ENCODE assay signal across 20 cellular contexts in the genomic region with DNA sequence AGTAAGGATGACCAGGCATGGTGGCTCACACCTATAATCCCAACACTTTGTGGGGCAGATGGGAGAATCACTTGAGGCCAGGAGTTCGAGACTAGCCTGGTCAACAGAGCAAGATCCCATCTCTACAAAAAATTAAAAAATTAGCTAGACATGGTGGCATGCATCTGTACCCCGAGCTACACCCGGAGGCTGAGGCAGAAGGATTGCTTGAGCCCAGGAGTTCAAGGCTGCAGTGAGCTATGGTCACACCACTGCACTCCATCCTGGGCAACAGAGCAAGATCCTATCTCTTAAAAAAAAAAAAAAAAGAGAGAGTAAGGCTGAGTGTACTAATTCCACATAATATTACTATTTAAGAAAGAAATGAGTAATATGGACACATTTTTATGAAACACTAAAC. TPM values are rescaled to one million over a fixed set of nuclear protein-coding genes. Genes with fewer than 3 reads are reported as not detected.
DNase-seq lines count a peak whose midpoint lies in the region; ATAC-seq, FAIRE-seq and TF ChIP-seq lines count a peak whose summit lies in the region.
"Had no signal": no experiment of that assay in that cellular context is flagged by ENCODE, and none has a peak within 500 bp of the region (broad histone marks: within the 10 kb centered on the region; RNA-seq: fewer than 3 reads in every experiment).

No MANE protein-coding gene starts in this region.

- no peak for ATAC-seq in natural killer cell
- ATAC-seq in natural killer cell treated with Interleukin-12 subunit alpha and Interleukin-12 subunit beta and Interleukin-15 and Interleukin-18, amount 100 ng/mL, for 72 hours = no peak
- ATAC-seq: T-helper 17 cell had no signal

- H3K9me2 ChIP-seq in Loucy (replicated peaks; ENCODE audit: low read depth, low read length) = no peaks in the 10 kb centered on the region

- peaks cover 39% of the 10 kb centered on the region for H4K20me1 ChIP-seq in Loucy (ENCODE audit: insufficient read depth, low read length, poor library complexity, severe bottlenecking)

- H3K4me2 ChIP-seq in Loucy (ENCODE audit: low read depth, low read length, poor library complexity, severe bottlenecking) (peak overlapping the region; percentile 61), mesenchymal stem cell (ENCODE audit: low read length, poor library complexity, severe bottlenecking) (no peak overlapping the region)

- H3K27me3 ChIP-seq in Loucy (ENCODE audit: insufficient read depth, low read length, poor library complexity, severe bottlenecking) (no peaks in the 10 kb centered on the region), mesenchymal stem cell (ENCODE audit: control insufficient read depth in 1 of 2, insufficient read depth in 1 of 2, low read length in 2 of 2) (no peaks in the 10 kb centered on the region)

- peaks cover 81% of the 10 kb centered on the region for H3K79me2 ChIP-seq in Loucy (ENCODE audit: insufficient read depth, low read length)

- H3K23ac ChIP-seq in mesenchymal stem cell (ENCODE audit: low read length in 2 of 2) = no peak overlapping the region

- no peaks in the 10 kb centered on the region for H3K36me3 Mint-ChIP-seq in natural killer cell
- H3K36me3 Mint-ChIP-seq in natural killer cell treated with Interleukin-12 subunit alpha and Interleukin-12 subunit beta and Interleukin-15 and Interleukin-18, amount 100 ng/mL, for 72 hours = no peaks in the 10 kb centered on the region

- H3K9me3 Mint-ChIP-seq in natural killer cell = no peaks in the 10 kb centered on the region
- no peaks in the 10 kb centered on the region for H3K9me3 Mint-ChIP-seq in natural killer cell treated with Interleukin-12 subunit alpha and Interleukin-12 subunit beta and Interleukin-15 and Interleukin-18, amount 100 ng/mL, for 72 hours
- H3K9me3 Mint-ChIP-seq: activated CD4-positive, alpha-beta T cell treated with anti-CD3 and anti-CD28 coated beads, Interleukin-2, amount 10 ng/mL, durations not matched to agents 7 days and 5 days; CD4-positive, CD25-positive, alpha-beta regulatory T cell had no signal

- no peak for TF ChIP-seq CTCF in natural killer cell (IDR thresholded peaks at IDR 0.05)
- TF ChIP-seq CTCF in Loucy (conservative IDR thresholded peaks at IDR 0.05; ENCODE audit: low read length) = no peak

- H2BK15ac ChIP-seq in mesenchymal stem cell (ENCODE audit: low read depth, poor library complexity, severe bottlenecking) = no peak overlapping the region

- H3K9ac ChIP-seq in Loucy (ENCODE audit: low read depth, low read length, poor library complexity, severe bottlenecking) (no peak overlapping the region), mesenchymal stem cell (ENCODE audit: low read length) (peak overlapping the region; percentile 13)

- no peak overlapping the region for H3K27ac ChIP-seq in mesenchymal stem cell (ENCODE audit: low read length, poor library complexity, severe bottlenecking)
- no peak overlapping the region for H3K27ac ChIP-seq in substantia nigra (ENCODE audit: low read depth, low read length, poor library complexity, severe bottlenecking)

- peaks cover 34% of the 10 kb centered on the region for H3K4me1 ChIP-seq in Loucy (ENCODE audit: insufficient read depth, low read length, poor library complexity, severe bottlenecking)
- H3K4me1 ChIP-seq in mesenchymal stem cell (ENCODE audit: control insufficient read depth, insufficient read depth, low read depth, low read length) = peaks cover 3% of the 10 kb centered on the region

- 100% methylated on average over 3 of the region's 3 CpGs for WGBS in mesenchymal stem cell

- H3K4ac ChIP-seq in mesenchymal stem cell (ENCODE audit: low read depth in 1 of 2, low read length in 2 of 2) = no peak overlapping the region

- H2AK5ac ChIP-seq in mesenchymal stem cell (ENCODE audit: low read length, severe bottlenecking) = no peak overlapping the region

- H3K27me3 Mint-ChIP-seq in natural killer cell (ENCODE audit: low read depth in 2 of 2) = no peaks in the 10 kb centered on the region
- H3K27me3 Mint-ChIP-seq in natural killer cell treated with Interleukin-12 subunit alpha and Interleukin-12 subunit beta and Interleukin-15 and Interleukin-18, amount 100 ng/mL, for 72 hours = no peaks in the 10 kb centered on the region
- H3K27me3 Mint-ChIP-seq: activated CD4-positive, alpha-beta T cell treated with anti-CD3 and anti-CD28 coated beads, Interleukin-2, amount 10 ng/mL, durations not matched to agents 7 days and 5 days; CD4-positive, CD25-positive, alpha-beta regulatory T cell; T-helper 17 cell had no signal

- H3K9me3 ChIP-seq in Loucy (ENCODE audit: insufficient read depth, low read depth, low read length) (no peaks in the 10 kb centered on the region), mesenchymal stem cell (ENCODE audit: control insufficient read depth, low read length) (no peaks in the 10 kb centered on the region)

- H2BK120ac ChIP-seq in mesenchymal stem cell (ENCODE audit: low read depth, low read length) = no peak overlapping the region

- no peak overlapping the region for H3K14ac ChIP-seq in mesenchymal stem cell (ENCODE audit: low read length in 2 of 2)

- intact Hi-C loops in natural killer cell (cut with micrococcal nuclease) = no loop called here

- peaks cover 8% of the 10 kb centered on the region for H3K79me1 ChIP-seq in mesenchymal stem cell (replicated peaks; ENCODE audit: low read length, poor library complexity, severe bottlenecking)

- H3K4me3 ChIP-seq in Loucy (ENCODE audit: low read length, poor library complexity, severe bottlenecking) (peak overlapping the region; percentile 34), mesenchymal stem cell (ENCODE audit: insufficient read depth in 1 of 2, low read depth in 1 of 2, low read length in 2 of 2) (no peak overlapping the region)

- no peak for FAIRE-seq in RCC 7860 (lab: Jason Lieb, UNC)

- H2AFZ ChIP-seq in Loucy (ENCODE audit: low read length) (no peak overlapping the region), mesenchymal stem cell (ENCODE audit: low read depth, low read length) (no peak overlapping the region)

- no peak for DNase-seq in natural killer cell
- DNase-seq in natural killer cell treated with Interleukin-12 subunit alpha and Interleukin-12 subunit beta and Interleukin-15 and Interleukin-18, amount 100 ng/mL, for 72 hours (ENCODE audit: low spot score) = no peak
- DNase-seq in mesenchymal stem cell = no peak
- DNase-seq in HT-29 (ENCODE audit: low spot score) = no peak
- no peak for DNase-seq in RCC 7860 (ENCODE audit: low spot score)
- DNase-seq in substantia nigra (lab: John Stamatoyannopoulos, UW) = no peak
- DNase-seq: activated CD4-positive, alpha-beta T cell treated with anti-CD3 and anti-CD28 coated beads, Interleukin-2, amount 10 ng/mL, durations not matched to agents 7 days and 5 days; CD4-positive, CD25-positive, alpha-beta regulatory T cell; glutamatergic neuron; MM.1S; NCI-H1417; NCI-H2107; NCI-H446 treated with DMSO at 0.1 percent for 48 hours; NK-92 treated with Interleukin-12 subunit alpha and Interleukin-12 subunit beta, amount 100 ng/mL, for 24 hours; retina; stimulated activated CD4-positive, alpha-beta T cell treated with anti-CD3 and anti-CD28 coated beads, Interleukin-12 subunit alpha, Interleukin-12 subunit beta, amount 100 ng/mL, for 4 hours; stimulated activated CD4-positive, alpha-beta T cell treated with anti-CD3 and anti-CD28 coated beads, Interleukin-4, amount 100 ng/mL, for 24 hours; stimulated activated naive CD4-positive, alpha-beta T cell; T-helper 17 cell had no signal

- H2BK12ac ChIP-seq in mesenchymal stem cell (ENCODE audit: low read length in 2 of 2) = no peak overlapping the region

- no peak overlapping the region for H4K91ac ChIP-seq in mesenchymal stem cell (ENCODE audit: low read length)

- H2BK5ac ChIP-seq in mesenchymal stem cell (ENCODE audit: low read depth, low read length, poor library complexity, severe bottlenecking) = no peak overlapping the region

- H3K36me3 ChIP-seq in Loucy (ENCODE audit: insufficient read depth, low read length) (no peaks in the 10 kb centered on the region), mesenchymal stem cell (ENCODE audit: control insufficient read depth in 1 of 2, insufficient read depth in 2 of 2, low read depth in 1 of 2, low read length in 2 of 2) (peaks cover 0 to 6% of the 10 kb centered on the region in 2 experiments)

- H3K18ac ChIP-seq in mesenchymal stem cell (ENCODE audit: low read depth in 1 of 2, low read length in 2 of 2) = no peak overlapping the region

- peak overlapping the region; percentile 28 for H3K4me3 Mint-ChIP-seq in natural killer cell
- no peak overlapping the region for H3K4me3 Mint-ChIP-seq in natural killer cell treated with Interleukin-12 subunit alpha and Interleukin-12 subunit beta and Interleukin-15 and Interleukin-18, amount 100 ng/mL, for 72 hours
- H3K4me3 Mint-ChIP-seq: activated CD4-positive, alpha-beta T cell treated with anti-CD3 and anti-CD28 coated beads, Interleukin-2, amount 10 ng/mL, durations not matched to agents 7 days and 5 days had no signal

- H3K4me1 Mint-ChIP-seq in natural killer cell = peaks cover 23 to 37% of the 10 kb centered on the region in 2 donors
- peaks cover 20 to 36% of the 10 kb centered on the region in 2 donors for H3K4me1 Mint-ChIP-seq in natural killer cell treated with Interleukin-12 subunit alpha and Interleukin-12 subunit beta and Interleukin-15 and Interleukin-18, amount 100 ng/mL, for 72 hours (ENCODE audit: low read depth in 2 of 2)

- no peak overlapping the region for H4K8ac ChIP-seq in mesenchymal stem cell (ENCODE audit: low read length)

- peaks cover 7% of the 10 kb centered on the region; the same call in 1 of the 2 replicates for H3F3A ChIP-seq in Loucy (ENCODE audit: low read depth)

- no peak overlapping the region for H3K27ac Mint-ChIP-seq in natural killer cell
- no peak overlapping the region for H3K27ac Mint-ChIP-seq in natural killer cell treated with Interleukin-12 subunit alpha and Interleukin-12 subunit beta and Interleukin-15 and Interleukin-18, amount 100 ng/mL, for 72 hours
- H3K27ac Mint-ChIP-seq: activated CD4-positive, alpha-beta T cell treated with anti-CD3 and anti-CD28 coated beads, Interleukin-2, amount 10 ng/mL, durations not matched to agents 7 days and 5 days had no signal

RNA-seq across cellular contexts. Expression of a gene that starts 3.8 kb away (rescaled TPM):
- 10 to 100 TPM; 13.0 to 16.3 (median 13.9) TPM for total RNA-seq in natural killer cell
- 10 to 100 TPM; 30.8 to 61.1 TPM for total RNA-seq in natural killer cell treated with Interleukin-12 subunit alpha and Interleukin-12 subunit beta and Interleukin-15 and Interleukin-18, amount 100 ng/mL, for 72 hours
- polyA plus RNA-seq in mesenchymal stem cell (2013, experiment 1 of 2) = 162 TPM
- 170 TPM for polyA plus RNA-seq in mesenchymal stem cell (2013, experiment 2 of 2)
- 15.1 and 16.9 TPM in 2 replicates for total RNA-seq in HT-29 (2014; rRNA removed; shearing (Covaris generic))

RNA-seq across cellular contexts. Expression of a gene that starts 17.4 kb away (rescaled TPM):
- 1 to 10 TPM in 1 of 3 donors, under 1 TPM in 2; 0.35 to 1.3 (median 0.65) TPM for total RNA-seq in natural killer cell
- 1 to 10 TPM; 1.1 to 1.3 TPM for total RNA-seq in natural killer cell treated with Interleukin-12 subunit alpha and Interleukin-12 subunit beta and Interleukin-15 and Interleukin-18, amount 100 ng/mL, for 72 hours
- polyA plus RNA-seq in mesenchymal stem cell (2013, experiment 1 of 2) = 2.0 TPM
- polyA plus RNA-seq in mesenchymal stem cell (2013, experiment 2 of 2) = 2.1 TPM
- total RNA-seq in HT-29 (2014; rRNA removed; shearing (Covaris generic)) = 1.5 and 2.7 TPM in 2 replicates
